ENCODE assay signal across 1 cellular context in genomic region chr3:111944377-111944776, GRCh38.
TF ChIP-seq lines count a peak whose summit lies in the region.

No MANE protein-coding gene starts in this region.

TF ChIP-seq in HepG2, 621 proteins besides CTCF, POLR2A, EP300 and RAD21:
- TF ChIP-seq CREB1 (IDR thresholded peaks at IDR 0.05) (peak; percentile 77), CREB1 (CRISPR knock-in tag; IDR thresholded peaks at IDR 0.05) (no peak), CEBPB (IDR thresholded peaks at IDR 0.05; ENCODE audit: borderline replicate concordance, low read depth, low read length) (peak; percentile 66), ATF7 (IDR thresholded peaks at IDR 0.05) (peak; percentile 94), ATF7 (CRISPR knock-in tag; IDR thresholded peaks at IDR 0.05) (no peak)
- TF ChIP-seq, protein P1, sequence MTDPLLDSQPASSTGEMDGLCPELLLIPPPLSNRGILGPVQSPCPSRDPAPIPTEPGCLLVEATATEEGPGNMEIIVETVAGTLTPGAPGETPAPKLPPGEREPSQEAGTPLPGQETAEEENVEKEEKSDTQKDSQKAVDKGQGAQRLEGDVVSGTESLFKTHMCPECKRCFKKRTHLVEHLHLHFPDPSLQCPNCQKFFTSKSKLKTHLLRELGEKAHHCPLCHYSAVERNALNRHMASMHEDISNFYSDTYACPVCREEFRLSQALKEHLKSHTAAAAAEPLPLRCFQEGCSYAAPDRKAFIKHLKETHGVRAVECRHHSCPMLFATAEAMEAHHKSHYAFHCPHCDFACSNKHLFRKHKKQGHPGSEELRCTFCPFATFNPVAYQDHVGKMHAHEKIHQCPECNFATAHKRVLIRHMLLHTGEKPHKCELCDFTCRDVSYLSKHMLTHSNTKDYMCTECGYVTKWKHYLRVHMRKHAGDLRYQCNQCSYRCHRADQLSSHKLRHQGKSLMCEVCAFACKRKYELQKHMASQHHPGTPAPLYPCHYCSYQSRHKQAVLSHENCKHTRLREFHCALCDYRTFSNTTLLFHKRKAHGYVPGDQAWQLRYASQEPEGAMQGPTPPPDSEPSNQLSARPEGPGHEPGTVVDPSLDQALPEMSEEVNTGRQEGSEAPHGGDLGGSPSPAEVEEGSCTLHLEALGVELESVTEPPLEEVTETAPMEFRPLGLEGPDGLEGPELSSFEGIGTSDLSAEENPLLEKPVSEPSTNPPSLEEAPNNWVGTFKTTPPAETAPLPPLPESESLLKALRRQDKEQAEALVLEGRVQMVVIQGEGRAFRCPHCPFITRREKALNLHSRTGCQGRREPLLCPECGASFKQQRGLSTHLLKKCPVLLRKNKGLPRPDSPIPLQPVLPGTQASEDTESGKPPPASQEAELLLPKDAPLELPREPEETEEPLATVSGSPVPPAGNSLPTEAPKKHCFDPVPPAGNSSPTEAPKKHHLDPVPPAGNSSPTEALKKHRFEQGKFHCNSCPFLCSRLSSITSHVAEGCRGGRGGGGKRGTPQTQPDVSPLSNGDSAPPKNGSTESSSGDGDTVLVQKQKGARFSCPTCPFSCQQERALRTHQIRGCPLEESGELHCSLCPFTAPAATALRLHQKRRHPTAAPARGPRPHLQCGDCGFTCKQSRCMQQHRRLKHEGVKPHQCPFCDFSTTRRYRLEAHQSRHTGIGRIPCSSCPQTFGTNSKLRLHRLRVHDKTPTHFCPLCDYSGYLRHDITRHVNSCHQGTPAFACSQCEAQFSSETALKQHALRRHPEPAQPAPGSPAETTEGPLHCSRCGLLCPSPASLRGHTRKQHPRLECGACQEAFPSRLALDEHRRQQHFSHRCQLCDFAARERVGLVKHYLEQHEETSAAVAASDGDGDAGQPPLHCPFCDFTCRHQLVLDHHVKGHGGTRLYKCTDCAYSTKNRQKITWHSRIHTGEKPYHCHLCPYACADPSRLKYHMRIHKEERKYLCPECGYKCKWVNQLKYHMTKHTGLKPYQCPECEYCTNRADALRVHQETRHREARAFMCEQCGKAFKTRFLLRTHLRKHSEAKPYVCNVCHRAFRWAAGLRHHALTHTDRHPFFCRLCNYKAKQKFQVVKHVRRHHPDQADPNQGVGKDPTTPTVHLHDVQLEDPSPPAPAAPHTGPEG (CRISPR knock-in tag; IDR thresholded peaks at IDR 0.05) = no peak
